In the genomic region with DNA sequence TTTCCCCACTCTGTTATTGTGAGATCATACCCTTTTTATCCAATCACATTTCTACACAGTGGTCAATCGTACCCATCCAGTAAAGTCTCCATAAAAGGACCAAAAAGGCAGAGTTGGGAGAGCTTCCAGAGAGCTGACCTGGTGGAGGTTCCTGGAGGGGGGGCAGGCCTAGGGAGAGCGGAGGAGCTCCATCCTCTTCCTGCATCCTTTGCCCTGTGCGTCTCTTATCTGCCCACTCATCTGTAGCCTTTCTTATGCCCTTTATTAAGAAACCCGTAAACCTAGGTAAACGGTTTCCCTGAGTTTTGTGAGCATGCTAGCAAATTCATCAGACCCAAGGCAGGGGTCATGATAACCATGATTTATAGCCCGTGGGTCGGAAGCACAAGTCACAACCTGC, we compare ENCODE assay signal across 18 cellular contexts. TPM values are rescaled to one million over a fixed set of nuclear protein-coding genes. Genes with fewer than 3 reads are reported as not detected.
DNase-seq lines count a peak whose midpoint lies in the region; ATAC-seq and TF ChIP-seq lines count a peak whose summit lies in the region.
"Had no signal": no experiment of that assay in that cellular context is flagged by ENCODE, and none has a peak within 500 bp of the region (broad histone marks: within the 10 kb centered on the region; RNA-seq: fewer than 3 reads in every experiment).

No MANE protein-coding gene starts in this region.

- intact Hi-C loops in cardiac septum (cut with DNase I): no loop called here
- intact Hi-C loops in left ventricle myocardium inferior (cut with micrococcal nuclease): no loop called here

- peak overlapping the region; percentile 31 for H3K27ac Mint-ChIP-seq in memory B cell
- H3K27ac Mint-ChIP-seq: IgD-negative memory B cell, nephron had no signal

- no peaks in the 10 kb centered on the region for H3K27me3 ChIP-seq in left ventricle myocardium inferior (ENCODE audit: low read depth)
- H3K27me3 ChIP-seq: body of pancreas, colonic mucosa, MG63 had no signal

- ATAC-seq in activated T-cell treated with anti-CD3 and anti-CD28 coated beads, Interleukin-2, amount 50 U/mL, for 4 hours: peak; percentile 29 to 30
- ATAC-seq in memory B cell (ENCODE audit: low read depth) (no peak), HG03460 (IDR thresholded peaks at IDR 0.05; ENCODE audit: unreplicated experiment) (no peak)
- ATAC-seq: body of pancreas, sciatic nerve had no signal

- H3K9me3 ChIP-seq in left ventricle myocardium inferior (replicated peaks): no peaks in the 10 kb centered on the region
- H3K9me3 ChIP-seq: body of pancreas, colonic mucosa, MG63 had no signal

- no peaks in the 10 kb centered on the region for H3K27me3 Mint-ChIP-seq in activated T-cell treated with anti-CD3 and anti-CD28 coated beads, Interleukin-2, amount 50 U/mL, for 4 hours (ENCODE audit: low read depth)
- H3K27me3 Mint-ChIP-seq in memory B cell: no peaks in the 10 kb centered on the region
- H3K27me3 Mint-ChIP-seq: IgD-negative memory B cell had no signal

- H3K27ac ChIP-seq in left ventricle myocardium inferior (replicated peaks): no peak overlapping the region
- H3K27ac ChIP-seq: body of pancreas, colonic mucosa, parathyroid adenoma had no signal

- peak; percentile 27 for DNase-seq in cardiac septum (ENCODE audit: low spot score)
- no peak for DNase-seq in left ventricle myocardium inferior
- DNase-seq in activated T-cell treated with anti-CD3 and anti-CD28 coated beads, Interleukin-2, amount 50 U/mL, for 4 hours: no peak
- DNase-seq in memory B cell (ENCODE audit: low spot score in 2 of 2): no peak
- DNase-seq in AG08395 (ENCODE audit: low spot score): no peak
- DNase-seq in NCI-H2107 treated with DMSO at 0.1 percent for 48 hours (lab: John Stamatoyannopoulos, UW; ENCODE audit: unreplicated experiment): no peak
- DNase-seq: body of pancreas; colonic mucosa; mesendoderm; MG63; NCI-H146; NCI-H748 treated with DMSO at 0.1 percent for 48 hours; stimulated activated CD4-positive, alpha-beta T cell treated with anti-CD3 and anti-CD28 coated beads, Interleukin-15, amount 100 ng/mL, for 24 hours had no signal

- no peak overlapping the region for H3K4me3 ChIP-seq in left ventricle myocardium inferior
- H3K4me3 ChIP-seq: body of pancreas, colonic mucosa, MG63 had no signal

- peaks cover 44% of the 10 kb centered on the region for H3K36me3 Mint-ChIP-seq in activated T-cell treated with anti-CD3 and anti-CD28 coated beads, Interleukin-2, amount 50 U/mL, for 4 hours (ENCODE audit: insufficient read depth)
- peaks cover 33% of the 10 kb centered on the region for H3K36me3 Mint-ChIP-seq in memory B cell
- H3K36me3 Mint-ChIP-seq: IgD-negative memory B cell had no signal

- no peak overlapping the region for H3K4me3 Mint-ChIP-seq in activated T-cell treated with anti-CD3 and anti-CD28 coated beads, Interleukin-2, amount 50 U/mL, for 4 hours
- no peak overlapping the region for H3K4me3 Mint-ChIP-seq in memory B cell
- H3K4me3 Mint-ChIP-seq: IgD-negative memory B cell, nephron had no signal

- peaks cover 10% of the 10 kb centered on the region for H3K36me3 ChIP-seq in left ventricle myocardium inferior
- H3K36me3 ChIP-seq: colonic mucosa, MG63 had no signal

- no peaks in the 10 kb centered on the region for H3K4me1 ChIP-seq in left ventricle myocardium inferior
- H3K4me1 ChIP-seq: body of pancreas, colonic mucosa, parathyroid adenoma had no signal

- TF ChIP-seq CTCF in left ventricle myocardium inferior (IDR thresholded peaks at IDR 0.05; ENCODE audit: borderline replicate concordance): no peak

- H3K4me1 Mint-ChIP-seq in activated T-cell treated with anti-CD3 and anti-CD28 coated beads, Interleukin-2, amount 50 U/mL, for 4 hours (ENCODE audit: low read depth): peaks cover 91% of the 10 kb centered on the region
- peaks cover 13% of the 10 kb centered on the region for H3K4me1 Mint-ChIP-seq in memory B cell
- H3K4me1 Mint-ChIP-seq: nephron had no signal

- H3K9me3 Mint-ChIP-seq in activated T-cell treated with anti-CD3 and anti-CD28 coated beads, Interleukin-2, amount 50 U/mL, for 4 hours: no peaks in the 10 kb centered on the region
- no peaks in the 10 kb centered on the region for H3K9me3 Mint-ChIP-seq in memory B cell
- H3K9me3 Mint-ChIP-seq: IgD-negative memory B cell, nephron had no signal

RNA-seq across cellular contexts. Expression of a gene that starts 26.2 kb away (rescaled TPM):
- total RNA-seq in cardiac septum (46.3 TPM), left ventricle myocardium inferior (39.7 TPM)
- 100 to 1,000 TPM in 2 of 3 donors, 10 to 100 TPM in 1; 79.4 to 112 (median 107) TPM for total RNA-seq in activated T-cell treated with anti-CD3 and anti-CD28 coated beads, Interleukin-2, amount 50 U/mL, for 4 hours

Comparison
In these comparisons a context has a peak if more than half of its experiments do, and no peak if none do; other contexts are left out.
1. ATAC-seq: peak in activated T-cell treated with anti-CD3 and anti-CD28 coated beads, Interleukin-2, amount 50 U/mL, for 4 hours (2 of 2); none in memory B cell (single experiment) and HG03460 (single experiment).